2 cellular contexts compared by ENCODE assay signal in the genomic region with DNA sequence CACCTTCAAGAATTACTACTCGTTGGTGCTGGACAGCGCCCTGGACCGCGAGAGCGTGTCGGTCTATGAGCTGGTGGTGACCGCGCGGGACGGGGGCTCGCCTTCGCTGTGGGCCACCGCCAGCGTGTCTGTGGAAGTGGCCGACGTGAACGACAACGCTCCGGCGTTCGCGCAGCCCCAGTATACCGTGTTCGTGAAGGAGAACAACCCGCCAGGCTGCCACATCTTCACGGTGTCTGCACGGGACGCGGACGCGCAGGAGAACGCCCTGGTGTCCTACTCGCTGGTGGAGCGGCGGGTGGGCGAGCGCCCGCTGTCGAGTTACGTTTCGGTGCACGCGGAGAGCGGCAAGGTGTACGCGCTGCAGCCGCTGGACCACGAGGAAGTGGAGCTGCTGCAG. TPM values are rescaled to one million over a fixed set of nuclear protein-coding genes. Genes with fewer than 3 reads are reported as not detected.
"Had no signal": no experiment of that assay in that cellular context is flagged by ENCODE, and none has a peak within 500 bp of the region (broad histone marks: within the 10 kb centered on the region; RNA-seq: fewer than 3 reads in every experiment).

No MANE protein-coding gene starts in this region.

RNA-seq across cellular contexts. Expression of gene PCDHA5, which starts 1.6 kb away (rescaled TPM):
- total RNA-seq: GM23248, HFFc6 had no signal
- polyA plus RNA-seq: GM23248 had no signal

RNA-seq across cellular contexts. Expression of gene PCDHA6, which starts 4.8 kb away (rescaled TPM):
- polyA plus RNA-seq: GM23248 had no signal

RNA-seq across cellular contexts. Expression of gene PCDHA7, which starts 11.1 kb away (rescaled TPM):
- total RNA-seq: GM23248 had no signal
- polyA plus RNA-seq: GM23248 had no signal

RNA-seq across cellular contexts. Expression of gene PCDHA4, which starts 16.1 kb away (rescaled TPM):
- total RNA-seq: GM23248 had no signal
- polyA plus RNA-seq: GM23248 had no signal

RNA-seq across cellular contexts. Expression of gene PCDHA8, which starts 18.0 kb away (rescaled TPM):
- total RNA-seq: GM23248 had no signal
- polyA plus RNA-seq: GM23248 had no signal
